ENCODE assay signal across 17 cellular contexts in genomic region chr16:4337540-4338088, GRCh38. TPM values are rescaled to one million over a fixed set of nuclear protein-coding genes. Genes with fewer than 3 reads are reported as not detected.
"Had no signal": no experiment of that assay in that cellular context is flagged by ENCODE, and none has a peak within 500 bp of the region (broad histone marks: within the 10 kb centered on the region; RNA-seq: fewer than 3 reads in every experiment).

No MANE protein-coding gene starts in this region.

- FAIRE-seq: bronchial epithelial cell, kidney, pancreas had no signal

- H3K4me3 Mint-ChIP-seq: activated CD4-positive, alpha-beta T cell treated with anti-CD3 and anti-CD28 coated beads for 36 hours; activated naive CD8-positive, alpha-beta T cell; naive thymus-derived CD8-positive, alpha-beta T cell; stimulated activated memory B cell treated with anti-CD40 and anti-IgM and Interleukin-4, amounts not matched to agents 10 μg/mL and 1 μg/mL and 100 μg/mL, for 72 hours had no signal

- H3K9me3 ChIP-seq: gastrocnemius medialis, pancreas, spleen had no signal

- H3K27ac Mint-ChIP-seq: activated CD4-positive, alpha-beta T cell treated with anti-CD3 and anti-CD28 coated beads for 36 hours; naive thymus-derived CD8-positive, alpha-beta T cell; stimulated activated memory B cell treated with anti-CD40 and anti-IgM and Interleukin-4, amounts not matched to agents 10 μg/mL and 1 μg/mL and 100 μg/mL, for 72 hours had no signal

- H3K27me3 ChIP-seq: gastrocnemius medialis, pancreas had no signal

- H3K9me3 Mint-ChIP-seq: naive thymus-derived CD8-positive, alpha-beta T cell; stimulated activated memory B cell treated with anti-CD40 and anti-IgM and Interleukin-4, amounts not matched to agents 10 μg/mL and 1 μg/mL and 100 μg/mL, for 72 hours had no signal

- H3K4me3 ChIP-seq: gastrocnemius medialis, pancreas, spleen had no signal

- H3K27me3 Mint-ChIP-seq: activated CD4-positive, alpha-beta T cell treated with anti-CD3 and anti-CD28 coated beads for 36 hours; activated naive CD8-positive, alpha-beta T cell; naive thymus-derived CD8-positive, alpha-beta T cell; stimulated activated memory B cell treated with anti-CD40 and anti-IgM and Interleukin-4, amounts not matched to agents 10 μg/mL and 1 μg/mL and 100 μg/mL, for 72 hours had no signal

- H3K4me1 ChIP-seq: pancreas had no signal

- H3K27ac ChIP-seq: gastrocnemius medialis, pancreas, VCaP had no signal

- ATAC-seq: activated CD4-positive, alpha-beta T cell treated with anti-CD3 and anti-CD28 coated beads for 36 hours; esophagus mucosa; gastrocnemius medialis; naive thymus-derived CD8-positive, alpha-beta T cell had no signal

- DNase-seq: activated CD4-positive, alpha-beta T cell treated with anti-CD3 and anti-CD28 coated beads for 36 hours; activated CD4-positive, alpha-beta T cell treated with anti-CD3 and anti-CD28 coated beads, Interleukin-2, amount 50 U/mL, for 48 hours; activated T-cell treated with anti-CD3 and anti-CD28 coated beads for 4 hours; effector CD4-positive, alpha-beta T cell; gastrocnemius medialis; head of caudate nucleus; mesendoderm; naive thymus-derived CD8-positive, alpha-beta T cell; spleen; stimulated activated CD4-positive, alpha-beta T cell treated with anti-CD3 and anti-CD28 coated beads, Interleukin-4, amount 100 ng/mL, for 4 hours had no signal

- H3K4me1 Mint-ChIP-seq: activated CD4-positive, alpha-beta T cell treated with anti-CD3 and anti-CD28 coated beads for 36 hours had no signal

RNA-seq across cellular contexts. Expression of gene GLIS2, which starts 21.7 kb away (rescaled TPM):
- polyA plus RNA-seq: naive thymus-derived CD8-positive, alpha-beta T cell had no signal

RNA-seq across cellular contexts. Expression of gene VASN, which starts 34.0 kb away (rescaled TPM):
- total RNA-seq: activated CD4-positive, alpha-beta T cell treated with anti-CD3 and anti-CD28 coated beads for 36 hours had no signal
